In the genomic region with DNA sequence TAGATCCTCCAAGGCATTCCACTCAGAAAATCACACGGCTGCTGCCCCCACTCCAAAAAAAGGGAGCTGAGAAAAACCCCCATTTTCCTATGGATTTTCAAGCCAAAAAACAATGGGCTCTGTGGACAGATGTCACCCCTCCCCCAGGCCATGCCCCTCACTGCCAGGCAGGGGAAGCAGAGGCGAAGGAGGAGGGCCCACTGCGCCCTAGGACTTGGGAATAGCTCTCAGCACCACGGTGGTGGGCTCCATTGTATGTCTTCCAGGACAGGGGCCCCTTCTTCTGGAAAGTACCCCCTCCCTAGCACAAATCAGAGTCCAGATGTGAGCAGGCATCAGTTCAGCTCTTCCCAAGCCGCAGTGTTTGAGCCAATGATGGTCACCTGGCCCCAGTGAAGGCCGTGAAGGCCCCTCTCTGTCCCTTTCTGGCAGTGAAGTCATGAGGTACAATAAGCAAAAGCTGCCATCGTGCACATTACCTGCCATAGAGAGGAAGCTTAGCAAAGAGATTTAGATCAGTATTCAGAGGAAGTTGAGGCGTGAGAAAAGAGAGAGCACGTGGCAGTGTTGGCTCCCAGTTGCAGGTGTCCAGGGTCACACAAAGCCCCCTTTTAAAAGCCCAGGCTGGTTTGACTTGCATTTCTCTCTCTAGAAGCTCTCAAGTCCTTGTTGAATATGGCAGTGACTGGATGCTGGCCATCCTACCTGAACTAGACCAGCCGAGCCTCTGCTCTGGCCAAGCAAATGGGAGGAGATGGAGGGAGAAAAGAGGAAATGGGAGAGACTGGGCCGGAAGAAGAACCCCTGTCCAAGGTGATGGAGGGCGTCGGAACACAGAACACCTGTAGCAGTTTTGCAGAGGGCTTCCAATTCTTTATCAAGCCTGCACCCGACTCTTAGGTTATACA, we compare ENCODE assay signal across 10 cellular contexts.
DNase-seq lines count a peak whose midpoint lies in the region; ATAC-seq lines count a peak whose summit lies in the region.
"Had no signal": no experiment of that assay in that cellular context is flagged by ENCODE, and none has a peak within 500 bp of the region (broad histone marks: within the 10 kb centered on the region; RNA-seq: fewer than 3 reads in every experiment).

No MANE protein-coding gene starts in this region.

- H3K27me3 ChIP-seq in layer of hippocampus (ENCODE audit: control insufficient read depth, insufficient read depth, low read length), result no peaks in the 10 kb centered on the region
- no peaks in the 10 kb centered on the region for H3K27me3 ChIP-seq in subcutaneous abdominal adipose tissue (ENCODE audit: control insufficient read depth in 5 of 5, insufficient read depth in 4 of 5, low read length in 5 of 5)

- H3K27ac ChIP-seq in layer of hippocampus (ENCODE audit: low read depth, low read length) (peak overlapping the region; percentile 92), subcutaneous abdominal adipose tissue (ENCODE audit: low read depth, low read length) (peak overlapping the region; percentile 99)
- H3K27ac ChIP-seq: 22Rv1 had no signal

- CTCF ChIA-PET in activated CD4-positive, alpha-beta memory T cell treated with anti-CD3 and anti-CD28 coated beads, Interleukin-2, amount 10 ng/mL, durations not matched to agents 7 days and 5 days (lab: Charles Lee), result interaction anchor here (0.7 to 2.2 kb wide), 10 partner anchors 9 to 382 kb away, joined by 3 to 7 read pairs (median 4); no protein-coding TSS in a partner anchor

- peak overlapping the region; percentile 71 for H3K4me3 Mint-ChIP-seq in activated CD4-positive, alpha-beta memory T cell treated with anti-CD3 and anti-CD28 coated beads, Interleukin-2, amount 10 ng/mL, durations not matched to agents 7 days and 5 days

- no peaks in the 10 kb centered on the region for H3K27me3 Mint-ChIP-seq in activated CD4-positive, alpha-beta memory T cell treated with anti-CD3 and anti-CD28 coated beads, Interleukin-2, amount 10 ng/mL, durations not matched to agents 7 days and 5 days

- H3K36me3 Mint-ChIP-seq in activated CD4-positive, alpha-beta memory T cell treated with anti-CD3 and anti-CD28 coated beads, Interleukin-2, amount 10 ng/mL, durations not matched to agents 7 days and 5 days (ENCODE audit: low read depth), result peaks cover 18% of the 10 kb centered on the region

- H3K9me3 Mint-ChIP-seq in activated CD4-positive, alpha-beta memory T cell treated with anti-CD3 and anti-CD28 coated beads, Interleukin-2, amount 10 ng/mL, durations not matched to agents 7 days and 5 days, result no peaks in the 10 kb centered on the region

- no peaks in the 10 kb centered on the region for H3K9me3 ChIP-seq in subcutaneous abdominal adipose tissue (ENCODE audit: control insufficient read depth in 5 of 5, low read length in 5 of 5)

- DNase-seq in NOMO-1 treated with DMSO at 0.1 percent for 48 hours (lab: John Stamatoyannopoulos, UW; ENCODE audit: unreplicated experiment) (peak; percentile 13), NOMO-1 treated with dmso at 0.1 percent for 144 hours (lab: John Stamatoyannopoulos, UW; ENCODE audit: unreplicated experiment) (no peak), hepatic stellate cell (ENCODE audit: low spot score) (no peak), dedifferentiated amniotic fluid mesenchymal stem cell (ENCODE audit: extremely low spot score) (no peak)
- DNase-seq in activated CD4-positive, alpha-beta memory T cell treated with anti-CD3 and anti-CD28 coated beads, Interleukin-2, amount 10 ng/mL, durations not matched to agents 7 days and 5 days, result no peak
- DNase-seq: GOT3 had no signal

- peak overlapping the region in 4 of 5 donors; percentile 12 to 55 (median 47) for H3K4me3 ChIP-seq in subcutaneous abdominal adipose tissue (ENCODE audit: low read depth in 1 of 5, low read length in 5 of 5)

- POLR2A ChIA-PET in activated CD4-positive, alpha-beta memory T cell treated with anti-CD3 and anti-CD28 coated beads, Interleukin-2, amount 10 ng/mL, durations not matched to agents 7 days and 5 days (lab: Charles Lee), result interaction anchor here (0.9 to 7.8 kb wide), 26 partner anchors 9 to 379 kb away, joined by 3 to 89 read pairs (median 7); partner anchors contain the start of gene IRF2BP2

- peaks cover 88% of the 10 kb centered on the region for H3K4me1 Mint-ChIP-seq in activated CD4-positive, alpha-beta memory T cell treated with anti-CD3 and anti-CD28 coated beads, Interleukin-2, amount 10 ng/mL, durations not matched to agents 7 days and 5 days

- no peak for ATAC-seq in GM21619 (IDR thresholded peaks at IDR 0.05; ENCODE audit: unreplicated experiment)

- peak overlapping the region; percentile 94 for H3K27ac Mint-ChIP-seq in activated CD4-positive, alpha-beta memory T cell treated with anti-CD3 and anti-CD28 coated beads, Interleukin-2, amount 10 ng/mL, durations not matched to agents 7 days and 5 days

- peaks cover 23 to 87% (median 81%) of the 10 kb centered on the region in 5 donors for H3K4me1 ChIP-seq in subcutaneous abdominal adipose tissue (ENCODE audit: control insufficient read depth in 5 of 5, insufficient read depth in 5 of 5, low read length in 5 of 5)

- H3K9ac ChIP-seq in subcutaneous abdominal adipose tissue (ENCODE audit: low read length in 5 of 5), result peak overlapping the region; percentile 54 to 78 (median 69)

- H3K36me3 ChIP-seq in subcutaneous abdominal adipose tissue (ENCODE audit: control insufficient read depth in 5 of 5, insufficient read depth in 5 of 5, low read length in 5 of 5), result no peaks in the 10 kb centered on the region
